1 cellular context compared by ENCODE assay signal in genomic region chr9:70258692-70259511, GRCh38.
TF ChIP-seq lines count a peak whose summit lies in the region.

SMC5 (plus strand) TSS chr9:70258978; CDS start chr9:70259079, 101 bp downstream.

TF ChIP-seq in HepG2, 621 proteins besides CTCF, POLR2A, EP300 and RAD21 (continued from another document and continues in another):
- TF ChIP-seq SKIL (CRISPR knock-in tag; IDR thresholded peaks at IDR 0.05; ENCODE audit: borderline replicate concordance) (peak; percentile 70; the same call in 1 of the 2 replicates), SSRP1 (CRISPR knock-in tag; IDR thresholded peaks at IDR 0.05) (no peak), E2F5 (CRISPR knock-in tag; conservative IDR thresholded peaks at IDR 0.05) (peak; percentile 41; the same call in 1 of the 2 replicates), KLF13 (CRISPR knock-in tag; IDR thresholded peaks at IDR 0.05) (no peak), MLLT10 (CRISPR knock-in tag; IDR thresholded peaks at IDR 0.05) (no peak), ZNF34 (CRISPR knock-in tag; IDR thresholded peaks at IDR 0.05; ENCODE audit: borderline replicate concordance) (no peak), SIX1 (CRISPR knock-in tag; IDR thresholded peaks at IDR 0.05; ENCODE audit: borderline replicate concordance) (no peak), KDM1A (CRISPR knock-in tag; IDR thresholded peaks at IDR 0.05) (no peak), SRY (CRISPR knock-in tag; IDR thresholded peaks at IDR 0.05) (0 out of 2 replicates have a peak, but pooled peaks have one; percentile 77), TBL1XR1 (IDR thresholded peaks at IDR 0.05; ENCODE audit: borderline replicate concordance, low read length, partially characterized antibody) (no peak), GLI4 (CRISPR knock-in tag; IDR thresholded peaks at IDR 0.05; ENCODE audit: borderline replicate concordance) (no peak; the same call in 1 of the 2 replicates), SETDB1 (CRISPR knock-in tag; IDR thresholded peaks at IDR 0.05; ENCODE audit: borderline replicate concordance) (no peak), HOXA9 (CRISPR knock-in tag; IDR thresholded peaks at IDR 0.05; ENCODE audit: borderline replicate concordance) (0 out of 2 replicates have a peak, but pooled peaks have one; percentile 37), GATAD2A (CRISPR knock-in tag; IDR thresholded peaks at IDR 0.05) (peak; percentile 17; the same call in 1 of the 2 replicates), ZNF18 (CRISPR knock-in tag; IDR thresholded peaks at IDR 0.05; ENCODE audit: insufficient replicate concordance) (peak; percentile 16), ZNF430 (CRISPR knock-in tag; IDR thresholded peaks at IDR 0.05) (peak; percentile 22; the same call in 1 of the 2 replicates), GZF1 (CRISPR knock-in tag; IDR thresholded peaks at IDR 0.05) (no peak), TRIM22 (IDR thresholded peaks at IDR 0.05) (no peak), GTF3A (CRISPR knock-in tag; conservative IDR thresholded peaks at IDR 0.05) (no peak), MED8 (CRISPR knock-in tag; IDR thresholded peaks at IDR 0.05; ENCODE audit: insufficient replicate concordance) (peak; percentile 74), NCOR1 (IDR thresholded peaks at IDR 0.05; ENCODE audit: borderline replicate concordance, low read length) (no peak), AFF4 (CRISPR knock-in tag; IDR thresholded peaks at IDR 0.05) (no peak), CERS6 (CRISPR knock-in tag; IDR thresholded peaks at IDR 0.05) (no peak), SMARCE1 (IDR thresholded peaks at IDR 0.05; ENCODE audit: borderline replicate concordance) (no peak), HMG20B (CRISPR knock-in tag; conservative IDR thresholded peaks at IDR 0.05) (no peak), MTF2 (CRISPR knock-in tag; IDR thresholded peaks at IDR 0.05; ENCODE audit: borderline replicate concordance) (no peak), KIAA2018 (CRISPR knock-in tag; IDR thresholded peaks at IDR 0.05; ENCODE audit: borderline replicate concordance) (no peak), SIN3B (IDR thresholded peaks at IDR 0.05; ENCODE audit: low read length) (no peak), PRDM4 (CRISPR knock-in tag; IDR thresholded peaks at IDR 0.05; ENCODE audit: borderline replicate concordance) (no peak), ATF6 (CRISPR knock-in tag; conservative IDR thresholded peaks at IDR 0.05) (0 out of 2 replicates have a peak, but pooled peaks have one; percentile 63)
